ENCODE assay signal across 8 cellular contexts in genomic region chr11:2428322-2428795, GRCh38.
A peak's percentile ranks its signal among the peaks of the same experiment; 100 is the strongest.
DNase-seq lines count a peak whose midpoint lies in the region; ATAC-seq lines count a peak whose summit lies in the region.

No MANE protein-coding gene starts in this region.

- no peak overlapping the region for H3K27ac ChIP-seq in caudate nucleus (ENCODE audit: low read depth, low read length)

- peak; percentile 50 for DNase-seq in GDM1 (lab: John Stamatoyannopoulos, UW)
- DNase-seq in NAMALWA (ENCODE audit: low spot score): peak; percentile 85
- peak; percentile 80 for DNase-seq in activated CD4-positive, CD25-positive, alpha-beta regulatory T cell treated with anti-CD3 and anti-CD28 coated beads, Interleukin-2, amount 50 U/mL, for 16 hours (ENCODE audit: low read depth, low spot score)
- peak in 32 of 61 donors; percentile 7 to 48 (median 26) for DNase-seq in caudate nucleus (lab: John Stamatoyannopoulos, UW)
- peak; percentile 79 for DNase-seq in left kidney (ENCODE audit: low read depth, low spot score)
- DNase-seq in stimulated activated CD4-positive, alpha-beta T cell treated with anti-CD3 and anti-CD28 coated beads, TNF-alpha, amount 100 ng/mL, for 24 hours (ENCODE audit: low read depth in 3 of 3): peak; percentile 79 to 85 (median 81)

- ATAC-seq in GM19023 (IDR thresholded peaks at IDR 0.05; ENCODE audit: unreplicated experiment): no peak
- no peak for ATAC-seq in HG03442 (IDR thresholded peaks at IDR 0.05; ENCODE audit: unreplicated experiment)

Comparison
In these comparisons a context has a peak if more than half of its experiments do, and no peak if none do; other contexts are left out.
1. DNase-seq: peak in every context shown above with its lines; median percentile 85 in NAMALWA; 81 in stimulated activated CD4-positive, alpha-beta T cell treated with anti-CD3 and anti-CD28 coated beads, TNF-alpha, amount 100 ng/mL, for 24 hours; 80 in activated CD4-positive, CD25-positive, alpha-beta regulatory T cell treated with anti-CD3 and anti-CD28 coated beads, Interleukin-2, amount 50 U/mL, for 16 hours; 79 in left kidney; 50 in GDM1; 26 in caudate nucleus.